Comparison of ENCODE assay signal across 1 cellular context in genomic region chr2:231051116-231051515, GRCh38.
A peak's percentile ranks its signal among the peaks of the same experiment; 100 is the strongest.
TF ChIP-seq lines count a peak whose summit lies in the region.

No MANE protein-coding gene starts in this region.

TF ChIP-seq in HepG2, 621 proteins besides CTCF, POLR2A, EP300 and RAD21 (continued from another document):
- TF ChIP-seq NFATC3 (CRISPR knock-in tag; IDR thresholded peaks at IDR 0.05), result no peak
- TF ChIP-seq ATF1 (CRISPR knock-in tag; IDR thresholded peaks at IDR 0.05), result no peak
- TF ChIP-seq NR2C2 (CRISPR knock-in tag; IDR thresholded peaks at IDR 0.05; ENCODE audit: borderline replicate concordance), result peak; percentile 65
- TF ChIP-seq CC2D1A (CRISPR knock-in tag; IDR thresholded peaks at IDR 0.05), result peak; percentile 34; the same call in 1 of the 2 replicates
- no peak for TF ChIP-seq KLF12 (CRISPR knock-in tag; IDR thresholded peaks at IDR 0.05; ENCODE audit: borderline replicate concordance)
- no peak for TF ChIP-seq IRF2 (CRISPR knock-in tag; IDR thresholded peaks at IDR 0.05)
- no peak for TF ChIP-seq ZNF543 (CRISPR knock-in tag; IDR thresholded peaks at IDR 0.05)
- no peak for TF ChIP-seq TFAP4 (IDR thresholded peaks at IDR 0.05; ENCODE audit: borderline replicate concordance, low read depth)
- no peak for TF ChIP-seq ZNF512B (CRISPR knock-in tag; IDR thresholded peaks at IDR 0.05; ENCODE audit: borderline replicate concordance)
- no peak for TF ChIP-seq ZNF10 (CRISPR knock-in tag; IDR thresholded peaks at IDR 0.05; ENCODE audit: borderline replicate concordance, low read depth)
- TF ChIP-seq CREBL2 (CRISPR knock-in tag; IDR thresholded peaks at IDR 0.05; ENCODE audit: borderline replicate concordance), result no peak
- no peak for TF ChIP-seq ZNF414 (CRISPR knock-in tag; IDR thresholded peaks at IDR 0.05)
- TF ChIP-seq, protein P1, sequence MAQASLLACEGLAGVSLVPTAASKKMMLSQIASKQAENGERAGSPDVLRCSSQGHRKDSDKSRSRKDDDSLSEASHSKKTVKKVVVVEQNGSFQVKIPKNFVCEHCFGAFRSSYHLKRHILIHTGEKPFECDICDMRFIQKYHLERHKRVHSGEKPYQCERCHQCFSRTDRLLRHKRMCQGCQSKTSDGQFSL (CRISPR knock-in tag; IDR thresholded peaks at IDR 0.05), result no peak
- no peak for TF ChIP-seq SYNCRIP (IDR thresholded peaks at IDR 0.05; ENCODE audit: insufficient read depth, low read depth, low read length)
- peak; percentile 81 for TF ChIP-seq RBM22 (optimal IDR thresholded peaks at IDR 0.05; ENCODE audit: low read length)
- TF ChIP-seq U2AF1 (optimal IDR thresholded peaks at IDR 0.05; ENCODE audit: low read depth, low read length), result no peak
- TF ChIP-seq CBX5 (CRISPR knock-in tag; IDR thresholded peaks at IDR 0.05; ENCODE audit: borderline replicate concordance), result 0 out of 2 replicates have a peak, but pooled peaks have one; percentile 16
- no peak; the same call in 1 of the 2 replicates for TF ChIP-seq FOXC1 (CRISPR knock-in tag; IDR thresholded peaks at IDR 0.05; ENCODE audit: borderline replicate concordance)
- TF ChIP-seq ZNF274 (CRISPR knock-in tag; IDR thresholded peaks at IDR 0.05), result no peak
- TF ChIP-seq, protein P2, sequence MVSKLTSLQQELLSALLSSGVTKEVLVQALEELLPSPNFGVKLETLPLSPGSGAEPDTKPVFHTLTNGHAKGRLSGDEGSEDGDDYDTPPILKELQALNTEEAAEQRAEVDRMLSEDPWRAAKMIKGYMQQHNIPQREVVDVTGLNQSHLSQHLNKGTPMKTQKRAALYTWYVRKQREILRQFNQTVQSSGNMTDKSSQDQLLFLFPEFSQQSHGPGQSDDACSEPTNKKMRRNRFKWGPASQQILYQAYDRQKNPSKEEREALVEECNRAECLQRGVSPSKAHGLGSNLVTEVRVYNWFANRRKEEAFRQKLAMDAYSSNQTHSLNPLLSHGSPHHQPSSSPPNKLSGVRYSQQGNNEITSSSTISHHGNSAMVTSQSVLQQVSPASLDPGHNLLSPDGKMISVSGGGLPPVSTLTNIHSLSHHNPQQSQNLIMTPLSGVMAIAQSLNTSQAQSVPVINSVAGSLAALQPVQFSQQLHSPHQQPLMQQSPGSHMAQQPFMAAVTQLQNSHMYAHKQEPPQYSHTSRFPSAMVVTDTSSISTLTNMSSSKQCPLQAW (CRISPR knock-in tag; IDR thresholded peaks at IDR 0.05), result no peak
- TF ChIP-seq, protein P3, sequence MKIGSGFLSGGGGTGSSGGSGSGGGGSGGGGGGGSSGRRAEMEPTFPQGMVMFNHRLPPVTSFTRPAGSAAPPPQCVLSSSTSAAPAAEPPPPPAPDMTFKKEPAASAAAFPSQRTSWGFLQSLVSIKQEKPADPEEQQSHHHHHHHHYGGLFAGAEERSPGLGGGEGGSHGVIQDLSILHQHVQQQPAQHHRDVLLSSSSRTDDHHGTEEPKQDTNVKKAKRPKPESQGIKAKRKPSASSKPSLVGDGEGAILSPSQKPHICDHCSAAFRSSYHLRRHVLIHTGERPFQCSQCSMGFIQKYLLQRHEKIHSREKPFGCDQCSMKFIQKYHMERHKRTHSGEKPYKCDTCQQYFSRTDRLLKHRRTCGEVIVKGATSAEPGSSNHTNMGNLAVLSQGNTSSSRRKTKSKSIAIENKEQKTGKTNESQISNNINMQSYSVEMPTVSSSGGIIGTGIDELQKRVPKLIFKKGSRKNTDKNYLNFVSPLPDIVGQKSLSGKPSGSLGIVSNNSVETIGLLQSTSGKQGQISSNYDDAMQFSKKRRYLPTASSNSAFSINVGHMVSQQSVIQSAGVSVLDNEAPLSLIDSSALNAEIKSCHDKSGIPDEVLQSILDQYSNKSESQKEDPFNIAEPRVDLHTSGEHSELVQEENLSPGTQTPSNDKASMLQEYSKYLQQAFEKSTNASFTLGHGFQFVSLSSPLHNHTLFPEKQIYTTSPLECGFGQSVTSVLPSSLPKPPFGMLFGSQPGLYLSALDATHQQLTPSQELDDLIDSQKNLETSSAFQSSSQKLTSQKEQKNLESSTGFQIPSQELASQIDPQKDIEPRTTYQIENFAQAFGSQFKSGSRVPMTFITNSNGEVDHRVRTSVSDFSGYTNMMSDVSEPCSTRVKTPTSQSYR (CRISPR knock-in tag; IDR thresholded peaks at IDR 0.05; ENCODE audit: borderline replicate concordance), result 0 out of 2 replicates have a peak, but pooled peaks have one; percentile 7
- no peak for TF ChIP-seq ZNF589 (CRISPR knock-in tag; conservative IDR thresholded peaks at IDR 0.05)
- peak; percentile 78 for TF ChIP-seq PATZ1 (CRISPR knock-in tag; IDR thresholded peaks at IDR 0.05)
- no peak for TF ChIP-seq DR1 (CRISPR knock-in tag; IDR thresholded peaks at IDR 0.05)
- 0 out of 2 replicates have a peak, but pooled peaks have one; percentile 4 for TF ChIP-seq ARID2 (CRISPR knock-in tag; IDR thresholded peaks at IDR 0.05; ENCODE audit: borderline replicate concordance)
- 0 out of 2 replicates have a peak, but pooled peaks have one; percentile 5 for TF ChIP-seq ZNF317 (CRISPR knock-in tag; IDR thresholded peaks at IDR 0.05)
- TF ChIP-seq ZBTB42 (CRISPR knock-in tag; IDR thresholded peaks at IDR 0.05), result no peak
- no peak for TF ChIP-seq SNAI1 (CRISPR knock-in tag; IDR thresholded peaks at IDR 0.05; ENCODE audit: borderline replicate concordance)
- TF ChIP-seq, protein P4, sequence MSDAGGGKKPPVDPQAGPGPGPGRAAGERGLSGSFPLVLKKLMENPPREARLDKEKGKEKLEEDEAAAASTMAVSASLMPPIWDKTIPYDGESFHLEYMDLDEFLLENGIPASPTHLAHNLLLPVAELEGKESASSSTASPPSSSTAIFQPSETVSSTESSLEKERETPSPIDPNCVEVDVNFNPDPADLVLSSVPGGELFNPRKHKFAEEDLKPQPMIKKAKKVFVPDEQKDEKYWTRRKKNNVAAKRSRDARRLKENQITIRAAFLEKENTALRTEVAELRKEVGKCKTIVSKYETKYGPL (CRISPR knock-in tag; IDR thresholded peaks at IDR 0.05), result no peak
- no peak for TF ChIP-seq ELF3 (CRISPR knock-in tag; IDR thresholded peaks at IDR 0.05)
- no peak for TF ChIP-seq ZC3H13 (CRISPR knock-in tag; IDR thresholded peaks at IDR 0.05)
- no peak for TF ChIP-seq IKZF5 (CRISPR knock-in tag; IDR thresholded peaks at IDR 0.05)
- no peak for TF ChIP-seq PHF20 (CRISPR knock-in tag; IDR thresholded peaks at IDR 0.05)
- no peak for TF ChIP-seq KMT2A (CRISPR knock-in tag; IDR thresholded peaks at IDR 0.05)
- 0 out of 2 replicates have a peak, but pooled peaks have one; percentile 62 for TF ChIP-seq PAF1 (CRISPR knock-in tag; IDR thresholded peaks at IDR 0.05)
